ENCODE assay signal across 27 cellular contexts in genomic region chr7:123472751-123473150, GRCh38.
DNase-seq lines count a peak whose midpoint lies in the region; ATAC-seq, FAIRE-seq and TF ChIP-seq lines count a peak whose summit lies in the region.
"Had no signal": no experiment of that assay in that cellular context is flagged by ENCODE, and none has a peak within 500 bp of the region (broad histone marks: within the 10 kb centered on the region; RNA-seq: fewer than 3 reads in every experiment).

No MANE protein-coding gene starts in this region.

- H3K79me2 ChIP-seq in SK-N-SH (ENCODE audit: insufficient read depth) (no peaks in the 10 kb centered on the region), K562 (ENCODE audit: control insufficient read depth, insufficient read depth, low read length) (no peaks in the 10 kb centered on the region), neural cell (replicated peaks; ENCODE audit: insufficient read depth, low read length) (no peaks in the 10 kb centered on the region)

- TF ChIP-seq EP300 in SK-N-SH (IDR thresholded peaks at IDR 0.05; ENCODE audit: borderline replicate concordance in 1 of 2, low read depth in 1 of 2, low read length in 1 of 2) = no peak
- no peak for TF ChIP-seq EP300 in K562 (IDR thresholded peaks at IDR 0.05; ENCODE audit: low read length)
- TF ChIP-seq EP300 in neural cell (conservative IDR thresholded peaks at IDR 0.05; ENCODE audit: poor library complexity, severe bottlenecking) = peak; percentile 58

- H3F3A ChIP-seq in SK-N-SH (replicated peaks; ENCODE audit: insufficient read depth) (no peaks in the 10 kb centered on the region), neural cell (ENCODE audit: insufficient read depth, low read length, poor library complexity, severe bottlenecking) (no peaks in the 10 kb centered on the region)

- no peaks in the 10 kb centered on the region for H3K27me3 ChIP-seq in SK-N-SH (ENCODE audit: insufficient read depth)
- H3K27me3 ChIP-seq in K562 (ENCODE audit: control insufficient read depth in 2 of 2, insufficient read depth in 2 of 2, low read length in 2 of 2) = no peaks in the 10 kb centered on the region
- no peaks in the 10 kb centered on the region for H3K27me3 ChIP-seq in neural cell (ENCODE audit: insufficient read depth, low read depth, low read length)
- H3K27me3 ChIP-seq: BLaER1, SJSA1 had no signal

- POLR2A ChIA-PET in SK-N-SH (lab: Yijun Ruan, JAX) (no interaction called here), K562 (lab: Yijun Ruan, JAX) (no interaction called here)

- H4K20me1 ChIP-seq in SK-N-SH (ENCODE audit: insufficient read depth) = no peaks in the 10 kb centered on the region
- no peaks in the 10 kb centered on the region for H4K20me1 ChIP-seq in K562 (replicated peaks; ENCODE audit: control insufficient read depth, insufficient read depth, low read length)
- H4K20me1 ChIP-seq in neural cell (ENCODE audit: insufficient read depth) = no peaks in the 10 kb centered on the region
- H4K20me1 ChIP-seq: BLaER1 had no signal

- H3K36me3 ChIP-seq in SK-N-SH (replicated peaks in 1 of 2; ENCODE audit: control insufficient read depth in 1 of 2, insufficient read depth in 2 of 2, low read length in 1 of 2) (no peaks in the 10 kb centered on the region), K562 (ENCODE audit: control insufficient read depth, insufficient read depth, low read length) (no peaks in the 10 kb centered on the region), neural cell (ENCODE audit: insufficient read depth, low read length) (no peaks in the 10 kb centered on the region)
- H3K36me3 ChIP-seq: BLaER1 had no signal

- H2AFZ ChIP-seq in SK-N-SH (ENCODE audit: low read depth) (no peak overlapping the region), K562 (ENCODE audit: low read depth, low read length) (no peak overlapping the region), neural cell (ENCODE audit: low read depth, low read length) (no peak overlapping the region)

- CTCF ChIA-PET in SK-N-SH (lab: Yijun Ruan, JAX) (interaction anchor here (0.8 to 2.1 kb wide), 2 partner anchors 20 to 22 kb away, joined by 3 to 6 read pairs; no protein-coding TSS in a partner anchor), K562 (lab: Yijun Ruan, JAX; ENCODE audit: low intra/inter-chr PET ratio) (no interaction called here)

- no peak for TF ChIP-seq CTCF in SK-N-SH (IDR thresholded peaks at IDR 0.05)
- TF ChIP-seq CTCF in K562 (IDR thresholded peaks at IDR 0.05 in 2 of 3, conservative IDR thresholded peaks at IDR 0.05 in 1 of 3; ENCODE audit: insufficient read depth in 2 of 3, low read depth in 1 of 3, low read length in 3 of 3) = no peak
- TF ChIP-seq CTCF in neural cell (IDR thresholded peaks at IDR 0.05; ENCODE audit: poor library complexity, severe bottlenecking) = no peak

- in situ Hi-C loops in K562 (cut with MboI) = no loop called here

- TF ChIP-seq POLR2A in K562 (conservative IDR thresholded peaks at IDR 0.05) = no peak

- TF ChIP-seq RAD21 in SK-N-SH (IDR thresholded peaks at IDR 0.05; ENCODE audit: low read length) (no peak), K562 (CRISPR knock-in tag; conservative IDR thresholded peaks at IDR 0.05 in 1 of 2, IDR thresholded peaks at IDR 0.05 in 1 of 2) (no peak), neural cell (conservative IDR thresholded peaks at IDR 0.05) (no peak)

- BruUV-seq in K562 (replicated peaks; lab: Mats Ljungman, UMichigan) = no TSS peak

- H3K4me3 ChIP-seq in SK-N-SH (ENCODE audit: low read depth in 2 of 2, low read length in 1 of 2) (no peak overlapping the region), K562 (no peak overlapping the region), neural cell (ENCODE audit: low read length) (peak overlapping the region; percentile 14)
- H3K4me3 ChIP-seq: BLaER1, SJSA1 had no signal

- H3K4me1 ChIP-seq in SK-N-SH (ENCODE audit: control insufficient read depth in 1 of 2, insufficient read depth in 2 of 2, low read depth in 1 of 2, low read length in 1 of 2) = no peaks in the 10 kb centered on the region
- H3K4me1 ChIP-seq in K562 (replicated peaks in 1 of 2; ENCODE audit: control insufficient read depth in 2 of 2, insufficient read depth in 2 of 2, low read length in 2 of 2) = no peaks in the 10 kb centered on the region; a peak in 1 of 5 replicates
- H3K4me1 ChIP-seq: BLaER1, SJSA1 had no signal

- H3K9me3 ChIP-seq in SK-N-SH (no peaks in the 10 kb centered on the region), K562 (replicated peaks; ENCODE audit: control insufficient read depth, insufficient read depth, low read depth, low read length) (no peaks in the 10 kb centered on the region), neural cell (ENCODE audit: low read length) (no peaks in the 10 kb centered on the region)
- H3K9me3 ChIP-seq: BLaER1, SJSA1 had no signal

- intact Hi-C loops in K562 (cut with micrococcal nuclease) = no loop called here

- ATAC-seq in SK-N-SH treated with all-trans-retinoic acid at 6 μM for 48 hours = no peak
- ATAC-seq in K562 = no peak
- no peak for ATAC-seq in HG02981 (IDR thresholded peaks at IDR 0.05; ENCODE audit: unreplicated experiment)
- ATAC-seq in GM21619 (IDR thresholded peaks at IDR 0.05; ENCODE audit: unreplicated experiment) = no peak
- ATAC-seq: HCT116, PC-3, Right ventricle myocardium inferior had no signal

- no peak overlapping the region for H3K27ac ChIP-seq in SK-N-SH (ENCODE audit: low read depth in 2 of 2, low read length in 1 of 2)
- no peak overlapping the region for H3K27ac ChIP-seq in K562 (ENCODE audit: extremely low read depth, low read depth, low read length)
- peak overlapping the region; percentile 1 for H3K27ac ChIP-seq in neural cell (ENCODE audit: low read length)
- H3K27ac ChIP-seq: 22Rv1, BLaER1, HL-60, SJSA1 had no signal

- DNase-seq in SK-N-SH (no peak), K562 (ENCODE audit: extremely low read depth in 1 of 4, low spot score in 3 of 4) (no peak), NCI-H1694 (lab: John Stamatoyannopoulos, UW) (no peak)
- DNase-seq: CD4-positive, CD25-positive, alpha-beta regulatory T cell; Karpas-422; NCI-H1092; NCI-H1417 treated with DMSO at 0.1 percent for 48 hours; NCI-H187; NCI-H2081 treated with DMSO at 0.1 percent for 48 hours; NCI-H2171; NCI-H226; NCI-H510A; NCI-H748 treated with DMSO at 0.1 percent for 48 hours; NK-92 treated with Interleukin-12 subunit alpha and Interleukin-12 subunit beta, amount 100 ng/mL, for 24 hours; PC-3 had no signal

- H3K9ac ChIP-seq in SK-N-SH = no peak overlapping the region
- no peak overlapping the region for H3K9ac ChIP-seq in K562 (ENCODE audit: insufficient read depth in 1 of 2, low read depth in 2 of 2, low read length in 2 of 2)
- H3K9ac ChIP-seq in neural cell (ENCODE audit: low read length) = peak overlapping the region; percentile 2
- H3K9ac ChIP-seq: BLaER1 had no signal

- no peak for FAIRE-seq in K562 (lab: Jason Lieb, UNC)
- FAIRE-seq: G401.6, H1 had no signal

- H3K4me2 ChIP-seq in SK-N-SH (no peak overlapping the region), K562 (ENCODE audit: insufficient read depth, low read length) (no peak overlapping the region), neural cell (ENCODE audit: low read length) (no peak overlapping the region)
- H3K4me2 ChIP-seq: BLaER1 had no signal

- no peaks in the 10 kb centered on the region for H3K9me2 ChIP-seq in SK-N-SH
- H3K9me2 ChIP-seq in neural cell (ENCODE audit: insufficient read depth, low read length) = no peaks in the 10 kb centered on the region

- no peaks in the 10 kb centered on the region for H3K9me1 ChIP-seq in K562 (ENCODE audit: control insufficient read depth, insufficient read depth, low read length)

- WGBS in SK-N-SH (ENCODE audit: low lambda C conversion rate) = 33% methylated on average over 1 of the region's 1 CpG
- WGBS in K562 (ENCODE audit: insufficient coverage, low coverage, missing lambda C conversion rate) = 0% methylated on average over 1 of the region's 1 CpG

TF ChIP-seq in SK-N-SH treated with all-trans-retinoic acid at 6 μM for 48 hours, 23 proteins besides CTCF, POLR2A, EP300 and RAD21 (continues in another document):
- TF ChIP-seq ZNF8 (CRISPR knock-in tag; IDR thresholded peaks at IDR 0.05) = no peak

TF ChIP-seq in SK-N-SH, 30 proteins besides CTCF, POLR2A, EP300 and RAD21 (continues in another document):
- TF ChIP-seq RXRA (IDR thresholded peaks at IDR 0.05; ENCODE audit: borderline replicate concordance, low read depth) = no peak

TF ChIP-seq in K562, 482 proteins besides CTCF, POLR2A, EP300 and RAD21:
- TF ChIP-seq C11orf30 (IDR thresholded peaks at IDR 0.05; ENCODE audit: low read depth) (peak; percentile 44), FUS (optimal IDR thresholded peaks at IDR 0.05; ENCODE audit: low read depth, low read length) (no peak), SREBF2 (CRISPR knock-in tag; IDR thresholded peaks at IDR 0.05) (no peak), ZNF316 (IDR thresholded peaks at IDR 0.05) (peak; percentile 39)
TF ChIP-seq in K562: peak in this region for 2.

TF ChIP-seq in neural cell, 6 proteins besides CTCF, POLR2A, EP300 and RAD21:
- TF ChIP-seq EZH2 (IDR thresholded peaks at IDR 0.05; ENCODE audit: borderline replicate concordance, insufficient read depth, low read length, poor library complexity, severe bottlenecking) = no peak
- no peak for TF ChIP-seq POLR2AphosphoS5 (IDR thresholded peaks at IDR 0.05)
- TF ChIP-seq MXI1 (conservative IDR thresholded peaks at IDR 0.05; ENCODE audit: poor library complexity, severe bottlenecking) = no peak
- no peak for TF ChIP-seq TAF1 (IDR thresholded peaks at IDR 0.05; ENCODE audit: low read depth)
- peak; percentile 57 for TF ChIP-seq REST (IDR thresholded peaks at IDR 0.05; ENCODE audit: borderline replicate concordance)
